Comparison of ENCODE assay signal across 10 cellular contexts in genomic region chr3:129593230-129593594, GRCh38. TPM values are rescaled to one million over a fixed set of nuclear protein-coding genes. Genes with fewer than 3 reads are reported as not detected.
DNase-seq lines count a peak whose midpoint lies in the region; ATAC-seq and TF ChIP-seq lines count a peak whose summit lies in the region.
"Had no signal": no experiment of that assay in that cellular context is flagged by ENCODE, and none has a peak within 500 bp of the region (broad histone marks: within the 10 kb centered on the region; RNA-seq: fewer than 3 reads in every experiment).

No MANE protein-coding gene starts in this region.

- peaks cover 48 to 100% (median 96%) of the 10 kb centered on the region in 9 donors for H3K4me1 ChIP-seq in heart right ventricle
- H3K4me1 ChIP-seq in body of pancreas = peaks cover 44% of the 10 kb centered on the region
- H3K4me1 ChIP-seq in muscle layer of colon (ENCODE audit: insufficient read depth, low read length) = peaks cover 55% of the 10 kb centered on the region
- H3K4me1 ChIP-seq in upper lobe of left lung = peaks cover 84 to 96% (median 94%) of the 10 kb centered on the region in 4 donors

- TF ChIP-seq CTCF in heart right ventricle (IDR thresholded peaks at IDR 0.05) = no peak
- TF ChIP-seq CTCF in body of pancreas (IDR thresholded peaks at IDR 0.05) = no peak
- TF ChIP-seq CTCF in upper lobe of left lung (IDR thresholded peaks at IDR 0.05) = no peak

- ATAC-seq in heart right ventricle (no peak), Right ventricle myocardium superior (ENCODE audit: poor library complexity) (no peak), body of pancreas (no peak), upper lobe of left lung (ENCODE audit: low FRiP score in 2 of 2) (no peak), HG02870 (IDR thresholded peaks at IDR 0.05; ENCODE audit: unreplicated experiment) (no peak)
- no peak for ATAC-seq in activated CD4-positive, CD25-positive, alpha-beta regulatory T cell treated with anti-CD3 and anti-CD28 coated beads, Interleukin-2, amount 50 U/mL, for 24 hours

- no peak overlapping the region for H3K9ac ChIP-seq in muscle layer of colon (ENCODE audit: low read length)

- 56 to 72% methylated on average over 8 of the region's 8 CpGs for WGBS in heart right ventricle, 2 donors
- 73 to 82% methylated on average over 8 of the region's 8 CpGs for WGBS in body of pancreas, 2 donors
- 47 to 61% methylated on average over 8 of the region's 8 CpGs for WGBS in upper lobe of left lung, 2 donors

- no peak for TF ChIP-seq EP300 in upper lobe of left lung (IDR thresholded peaks at IDR 0.05)

- TF ChIP-seq POLR2A in body of pancreas (IDR thresholded peaks at IDR 0.05) (no peak), upper lobe of left lung (IDR thresholded peaks at IDR 0.05) (no peak)

- H3K4me3 ChIP-seq in heart right ventricle = peak overlapping the region in 7 of 10 donors; percentile 8 to 37 (median 30)
- no peak overlapping the region for H3K4me3 ChIP-seq in body of pancreas
- H3K4me3 ChIP-seq in muscle layer of colon (ENCODE audit: low read depth in 1 of 2, low read length in 2 of 2) = no peak overlapping the region
- no peak overlapping the region for H3K4me3 ChIP-seq in upper lobe of left lung

- intact Hi-C loops in heart right ventricle (cut with DNase I) = loop anchor here in 2 of 10 donors (5.0 to 10.0 kb wide), 2 partner anchors 36 to 98 kb away; no protein-coding TSS in a partner anchor
- intact Hi-C loops in Right ventricle myocardium superior (cut with DNase I) = no loop called here
- intact Hi-C loops in body of pancreas (cut with DNase I) = no loop called here

- peak overlapping the region; percentile 86 to 99 (median 92) for H3K27ac ChIP-seq in heart right ventricle
- H3K27ac ChIP-seq in body of pancreas = peak overlapping the region in 3 of 4 donors; percentile 42 to 79 (median 61)
- peak overlapping the region; percentile 62 for H3K27ac ChIP-seq in muscle layer of colon (ENCODE audit: low read depth, low read length)
- peak overlapping the region; percentile 92 to 95 (median 94) for H3K27ac ChIP-seq in upper lobe of left lung

- no peaks in the 10 kb centered on the region for H3K9me3 ChIP-seq in heart right ventricle
- no peaks in the 10 kb centered on the region for H3K9me3 ChIP-seq in body of pancreas
- H3K9me3 ChIP-seq in muscle layer of colon (ENCODE audit: low read length) = no peaks in the 10 kb centered on the region
- no peaks in the 10 kb centered on the region for H3K9me3 ChIP-seq in upper lobe of left lung

- H3K36me3 ChIP-seq in heart right ventricle (peaks cover 0 to 19% (median 0%) of the 10 kb centered on the region in 9 donors), body of pancreas (replicated peaks in 1 of 2; ENCODE audit: insufficient read depth in 1 of 2, low read depth in 2 of 2) (no peaks in the 10 kb centered on the region), muscle layer of colon (ENCODE audit: insufficient read depth, low read length) (no peaks in the 10 kb centered on the region), upper lobe of left lung (peaks cover 0 to 6% (median 2%) of the 10 kb centered on the region in 4 donors)

- DNase-seq in heart right ventricle (no peak), Right ventricle myocardium superior (no peak), body of pancreas (no peak), upper lobe of left lung (no peak), mesenteric fat pad (ENCODE audit: low spot score) (no peak)
- DNase-seq: kidney glomerular epithelial cell had no signal

- H3K27me3 ChIP-seq in heart right ventricle = no peaks in the 10 kb centered on the region
- no peaks in the 10 kb centered on the region for H3K27me3 ChIP-seq in body of pancreas
- no peaks in the 10 kb centered on the region for H3K27me3 ChIP-seq in muscle layer of colon (ENCODE audit: control insufficient read depth in 1 of 2, insufficient read depth in 2 of 2, low read length in 2 of 2)
- H3K27me3 ChIP-seq in upper lobe of left lung = no peaks in the 10 kb centered on the region

RNA-seq across cellular contexts. Expression of gene PLXND1, which starts 13.3 kb away (rescaled TPM):
- total RNA-seq in heart right ventricle (100 to 1,000 TPM in 1 of 10 donors, 10 to 100 TPM in 9; 40.9 to 106 (median 62.8) TPM), Right ventricle myocardium superior (53.1 TPM), body of pancreas (100 to 1,000 TPM in 1 of 2 donors, 10 to 100 TPM in 1; 47.7 to 135 TPM), upper lobe of left lung (100 to 1,000 TPM in 5 of 6 donors, 10 to 100 TPM in 1; 95.3 to 607 (median 227) TPM), mesenteric fat pad (265 TPM)
- polyA plus RNA-seq in heart right ventricle = 100 to 1,000 TPM in 1 of 2 donors, 10 to 100 TPM in 1; 71.2 to 169 TPM

RNA-seq across cellular contexts. Expression of gene H1-8, which starts 50.2 kb away (rescaled TPM):
- total RNA-seq in heart right ventricle = not detected
- not detected for polyA plus RNA-seq in heart right ventricle
- total RNA-seq in Right ventricle myocardium superior = not detected
- total RNA-seq in body of pancreas = not detected
- total RNA-seq in upper lobe of left lung = not detected
- total RNA-seq in mesenteric fat pad = not detected
- total RNA-seq: NCI-H460 had no signal

Comparison
In these comparisons a context has a peak if more than half of its experiments do, and no peak if none do; other contexts are left out.
1. H3K4me3 ChIP-seq: peak in heart right ventricle (7 of 10); none in body of pancreas (0 of 2), muscle layer of colon (0 of 2) and upper lobe of left lung (0 of 4).
2. Peak in every context shown above with its lines, with median percentiles within 50 percentile points of each other: H3K27ac ChIP-seq.